ENCODE assay signal across 1 cellular context in genomic region chr11:72813740-72814138, GRCh38.
TF ChIP-seq lines count a peak whose summit lies in the region.

No MANE protein-coding gene starts in this region.

TF ChIP-seq in HepG2, 621 proteins besides CTCF, POLR2A, EP300 and RAD21 (continued from another document and continues in another):
- TF ChIP-seq ZBTB49 (CRISPR knock-in tag; IDR thresholded peaks at IDR 0.05; ENCODE audit: borderline replicate concordance): no peak
- peak; percentile 97 for TF ChIP-seq ZNF563 (CRISPR knock-in tag; IDR thresholded peaks at IDR 0.05)
- TF ChIP-seq SIX4 (CRISPR knock-in tag; IDR thresholded peaks at IDR 0.05): peak; percentile 24; the same call in 1 of the 2 replicates
- no peak for TF ChIP-seq YY1 (IDR thresholded peaks at IDR 0.05; ENCODE audit: insufficient read depth, insufficient replicate concordance, low read depth, low read length)
- no peak; the same call in 1 of the 2 replicates for TF ChIP-seq ZNF451 (CRISPR knock-in tag; IDR thresholded peaks at IDR 0.05)
- TF ChIP-seq MYC (CRISPR knock-in tag; IDR thresholded peaks at IDR 0.05; ENCODE audit: borderline replicate concordance): peak; percentile 81; the same call in 1 of the 2 replicates
- TF ChIP-seq, protein P1, sequence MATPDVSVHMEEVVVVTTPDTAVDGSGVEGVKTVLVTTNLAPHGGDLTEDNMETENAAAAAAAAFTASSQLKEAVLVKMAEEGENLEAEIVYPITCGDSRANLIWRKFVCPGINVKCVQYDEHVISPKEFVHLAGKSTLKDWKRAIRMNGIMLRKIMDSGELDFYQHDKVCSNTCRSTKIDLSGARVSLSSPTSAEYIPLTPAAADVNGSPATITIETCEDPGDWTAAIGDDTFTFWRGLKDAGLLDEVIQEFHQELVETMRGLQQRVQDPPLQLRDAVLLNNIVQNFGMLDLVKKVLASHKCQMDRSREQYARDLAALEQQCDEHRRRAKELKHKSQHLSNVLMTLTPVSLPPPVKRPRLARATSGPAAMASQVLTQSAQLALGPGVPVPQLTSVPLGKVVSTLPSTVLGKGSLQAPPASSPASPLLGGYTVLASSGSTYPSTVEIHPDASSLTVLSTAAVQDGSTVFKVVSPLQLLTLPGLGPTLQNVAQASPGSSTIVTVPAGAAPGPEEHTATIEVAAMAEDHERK (CRISPR knock-in tag; IDR thresholded peaks at IDR 0.05; ENCODE audit: low read depth): no peak
- TF ChIP-seq MAFF (IDR thresholded peaks at IDR 0.05; ENCODE audit: low read depth, low read length): no peak
- TF ChIP-seq, protein P2, sequence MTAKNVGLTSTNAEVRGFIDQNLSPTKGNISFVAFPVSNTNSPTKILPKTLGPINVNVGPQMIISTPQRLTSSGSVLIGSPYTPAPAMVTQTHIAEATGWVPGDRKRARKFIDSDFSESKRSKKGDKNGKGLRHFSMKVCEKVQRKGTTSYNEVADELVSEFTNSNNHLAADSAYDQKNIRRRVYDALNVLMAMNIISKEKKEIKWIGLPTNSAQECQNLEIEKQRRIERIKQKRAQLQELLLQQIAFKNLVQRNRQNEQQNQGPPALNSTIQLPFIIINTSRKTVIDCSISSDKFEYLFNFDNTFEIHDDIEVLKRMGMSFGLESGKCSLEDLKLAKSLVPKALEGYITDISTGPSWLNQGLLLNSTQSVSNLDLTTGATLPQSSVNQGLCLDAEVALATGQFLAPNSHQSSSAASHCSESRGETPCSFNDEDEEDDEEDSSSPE (CRISPR knock-in tag; IDR thresholded peaks at IDR 0.05): no peak
- TF ChIP-seq FOSL1 (CRISPR knock-in tag; IDR thresholded peaks at IDR 0.05; ENCODE audit: borderline replicate concordance): no peak
- TF ChIP-seq ZFP36 (IDR thresholded peaks at IDR 0.05; ENCODE audit: borderline replicate concordance, low read depth, low read length, partially characterized antibody): no peak
- TF ChIP-seq ZNF749 (CRISPR knock-in tag; IDR thresholded peaks at IDR 0.05; ENCODE audit: borderline replicate concordance): no peak; the same call in 1 of the 2 replicates
- no peak for TF ChIP-seq CHD4 (IDR thresholded peaks at IDR 0.05; ENCODE audit: borderline replicate concordance, low read length)
- TF ChIP-seq ZSCAN20 (CRISPR knock-in tag; IDR thresholded peaks at IDR 0.05; ENCODE audit: borderline replicate concordance): 0 out of 2 replicates have a peak, but pooled peaks have one; percentile 12
- TF ChIP-seq BRF2 (CRISPR knock-in tag; IDR thresholded peaks at IDR 0.05): peak; percentile 56; the same call in 1 of the 2 replicates
- TF ChIP-seq SKI (IDR thresholded peaks at IDR 0.05; ENCODE audit: partially characterized antibody): no peak
- TF ChIP-seq HNF4A (CRISPR knock-in tag; IDR thresholded peaks at IDR 0.05): no peak
- no peak for TF ChIP-seq MED13 (CRISPR knock-in tag; IDR thresholded peaks at IDR 0.05)
- TF ChIP-seq ZNF24 (IDR thresholded peaks at IDR 0.05): no peak
- no peak for TF ChIP-seq HMGXB4 (CRISPR knock-in tag; IDR thresholded peaks at IDR 0.05; ENCODE audit: borderline replicate concordance in 1 of 2, low read depth in 1 of 2)
- peak; percentile 58 for TF ChIP-seq SAP130 (CRISPR knock-in tag; IDR thresholded peaks at IDR 0.05; ENCODE audit: low read depth)
- TF ChIP-seq, protein P3, sequence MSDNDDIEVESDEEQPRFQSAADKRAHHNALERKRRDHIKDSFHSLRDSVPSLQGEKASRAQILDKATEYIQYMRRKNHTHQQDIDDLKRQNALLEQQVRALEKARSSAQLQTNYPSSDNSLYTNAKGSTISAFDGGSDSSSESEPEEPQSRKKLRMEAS (IDR thresholded peaks at IDR 0.05): peak; percentile 85
- no peak for TF ChIP-seq ZNF281 (CRISPR knock-in tag; IDR thresholded peaks at IDR 0.05; ENCODE audit: borderline replicate concordance)
- TF ChIP-seq ZBTB38 (CRISPR knock-in tag; IDR thresholded peaks at IDR 0.05): no peak
- TF ChIP-seq ZNF839 (CRISPR knock-in tag; IDR thresholded peaks at IDR 0.05; ENCODE audit: borderline replicate concordance): no peak
- peak; percentile 75; the same call in 1 of the 2 replicates for TF ChIP-seq ZNF232 (CRISPR knock-in tag; IDR thresholded peaks at IDR 0.05; ENCODE audit: borderline replicate concordance)
- TF ChIP-seq JUND (CRISPR knock-in tag; IDR thresholded peaks at IDR 0.05): no peak
- TF ChIP-seq, protein P4, sequence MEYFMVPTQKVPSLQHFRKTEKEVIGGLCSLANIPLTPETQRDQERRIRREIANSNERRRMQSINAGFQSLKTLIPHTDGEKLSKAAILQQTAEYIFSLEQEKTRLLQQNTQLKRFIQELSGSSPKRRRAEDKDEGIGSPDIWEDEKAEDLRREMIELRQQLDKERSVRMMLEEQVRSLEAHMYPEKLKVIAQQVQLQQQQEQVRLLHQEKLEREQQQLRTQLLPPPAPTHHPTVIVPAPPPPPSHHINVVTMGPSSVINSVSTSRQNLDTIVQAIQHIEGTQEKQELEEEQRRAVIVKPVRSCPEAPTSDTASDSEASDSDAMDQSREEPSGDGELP (IDR thresholded peaks at IDR 0.05; ENCODE audit: borderline replicate concordance, low read depth): no peak
- no peak for TF ChIP-seq SATB2 (CRISPR knock-in tag; IDR thresholded peaks at IDR 0.05)
- no peak for TF ChIP-seq ZSCAN29 (CRISPR knock-in tag; conservative IDR thresholded peaks at IDR 0.05)
- no peak; the same call in 1 of the 2 replicates for TF ChIP-seq POGK (CRISPR knock-in tag; conservative IDR thresholded peaks at IDR 0.05)
- TF ChIP-seq CBX1 (IDR thresholded peaks at IDR 0.05; ENCODE audit: low read depth): no peak
- TF ChIP-seq CCAR2 (optimal IDR thresholded peaks at IDR 0.05; ENCODE audit: low read depth, low read length): no peak
- no peak for TF ChIP-seq ZNF362 (CRISPR knock-in tag; IDR thresholded peaks at IDR 0.05; ENCODE audit: borderline replicate concordance)
- no peak for TF ChIP-seq CREB1 (IDR thresholded peaks at IDR 0.05)
- TF ChIP-seq CREB1 (CRISPR knock-in tag; IDR thresholded peaks at IDR 0.05): no peak
- no peak for TF ChIP-seq FOXA3 (CRISPR knock-in tag; IDR thresholded peaks at IDR 0.05)
- no peak; the same call in 1 of the 2 replicates for TF ChIP-seq HINFP (CRISPR knock-in tag; IDR thresholded peaks at IDR 0.05; ENCODE audit: low read depth)
- TF ChIP-seq ZMYM3 (CRISPR knock-in tag; IDR thresholded peaks at IDR 0.05): peak; percentile 25; the same call in 1 of the 2 replicates
- TF ChIP-seq FOXK2 (IDR thresholded peaks at IDR 0.05): no peak
- TF ChIP-seq ZNF652 (CRISPR knock-in tag; IDR thresholded peaks at IDR 0.05; ENCODE audit: borderline replicate concordance, low read depth): peak; percentile 97
- TF ChIP-seq ZC3H4 (CRISPR knock-in tag; IDR thresholded peaks at IDR 0.05; ENCODE audit: borderline replicate concordance): no peak; the same call in 1 of the 2 replicates
- no peak for TF ChIP-seq ZFAT (CRISPR knock-in tag; conservative IDR thresholded peaks at IDR 0.05)
- no peak for TF ChIP-seq CBFB (CRISPR knock-in tag; IDR thresholded peaks at IDR 0.05)
- TF ChIP-seq ZNF333 (CRISPR knock-in tag; IDR thresholded peaks at IDR 0.05; ENCODE audit: borderline replicate concordance): peak; percentile 81
- TF ChIP-seq ZNF530 (CRISPR knock-in tag; IDR thresholded peaks at IDR 0.05; ENCODE audit: low read depth): no peak
- TF ChIP-seq ATF1 (CRISPR knock-in tag; IDR thresholded peaks at IDR 0.05): no peak
- no peak for TF ChIP-seq ZNF639 (CRISPR knock-in tag; conservative IDR thresholded peaks at IDR 0.05)
- no peak for TF ChIP-seq HDAC6 (IDR thresholded peaks at IDR 0.05; ENCODE audit: low read depth, low read length)
